34 cellular contexts compared by ENCODE assay signal in genomic region chr4:40165931-40166330, GRCh38. TPM values are rescaled to one million over a fixed set of nuclear protein-coding genes. Genes with fewer than 3 reads are reported as not detected.
"Had no signal": no experiment of that assay in that cellular context is flagged by ENCODE, and none has a peak within 500 bp of the region (broad histone marks: within the 10 kb centered on the region; RNA-seq: fewer than 3 reads in every experiment).

No MANE protein-coding gene starts in this region.

- H3K27me3 ChIP-seq: adrenal gland, body of pancreas, cardiac muscle cell, colonic mucosa, dorsolateral prefrontal cortex, esophagus squamous epithelium had no signal

- H3K27ac ChIP-seq: adrenal gland, body of pancreas, cardiac muscle cell, colonic mucosa, dorsolateral prefrontal cortex, epithelial cell of prostate, esophagus squamous epithelium, WERI-Rb-1 had no signal

- H3K4me1 ChIP-seq: adrenal gland, body of pancreas, colonic mucosa had no signal

- DNase-seq: activated B cell treated with CpG ODN at 0.5 μM for 24 hours; activated CD4-positive, alpha-beta T cell treated with anti-CD3 and anti-CD28 coated beads for 48 hours; activated CD4-positive, alpha-beta T cell treated with anti-CD3 and anti-CD28 coated beads, Interleukin-2, amount 50 U/mL, for 1 hour; activated CD4-positive, alpha-beta T cell treated with anti-CD3 and anti-CD28 coated beads, Interleukin-2, amount 50 U/mL, for 48 hours; activated CD8-positive, alpha-beta memory T cell treated with anti-CD3 and anti-CD28 coated beads for 24 hours; activated CD8-positive, alpha-beta T cell treated with anti-CD3 and anti-CD28 coated beads for 36 hours; activated effector memory CD4-positive, alpha-beta T cell treated with anti-CD3 and anti-CD28 coated beads, Interleukin-2, amount 50 U/mL, for 16 hours; activated naive CD4-positive, alpha-beta T cell treated with anti-CD3 and anti-CD28 coated beads for 36 hours; activated naive CD8-positive, alpha-beta T cell treated with anti-CD3 and anti-CD28 coated beads for 36 hours; activated naive CD8-positive, alpha-beta T cell treated with anti-CD3 and anti-CD28 coated beads, Interleukin-2, amount 50 U/mL, for 24 hours; activated T-cell treated with anti-CD3 and anti-CD28 coated beads, Interleukin-2, amount 50 U/mL, for 1 hour; activated T-cell treated with anti-CD3 and anti-CD28 coated beads, Interleukin-2, amount 50 U/mL, for 48 hours; adrenal gland; amygdala; aorta; body of pancreas; central memory CD4-positive, alpha-beta T cell; cerebellar nuclear complex; colonic mucosa; dorsolateral prefrontal cortex; effector memory CD4-positive, alpha-beta T cell; endodermal cell; esophagus squamous epithelium; foreskin fibroblast; head of caudate nucleus; T-helper 1 cell; T-helper 17 cell; T1000; WERI-Rb-1 had no signal

- ATAC-seq: activated CD4-positive, CD25-positive, alpha-beta regulatory T cell treated with anti-CD3 and anti-CD28 coated beads, Interleukin-2, amount 50 U/mL, for 24 hours; activated CD8-positive, alpha-beta T cell treated with anti-CD3 and anti-CD28 coated beads for 36 hours; activated naive CD8-positive, alpha-beta T cell treated with anti-CD3 and anti-CD28 coated beads, Interleukin-2, amount 50 U/mL, for 24 hours; body of pancreas; T-helper 17 cell had no signal

- H3K36me3 ChIP-seq: adrenal gland, cardiac muscle cell, colonic mucosa had no signal

- H3K4me3 ChIP-seq: adrenal gland, body of pancreas, cardiac muscle cell, colonic mucosa, dorsolateral prefrontal cortex, esophagus squamous epithelium had no signal

- H3K9me3 ChIP-seq: body of pancreas, colonic mucosa had no signal

- FAIRE-seq: frontal cortex had no signal

RNA-seq across cellular contexts. Expression of gene RHOH, which starts 30.9 kb away (rescaled TPM):
- total RNA-seq: cardiac muscle cell, fibroblast of lung had no signal
- polyA plus RNA-seq: cardiac muscle cell, fibroblast of lung had no signal
